In the genomic region with DNA sequence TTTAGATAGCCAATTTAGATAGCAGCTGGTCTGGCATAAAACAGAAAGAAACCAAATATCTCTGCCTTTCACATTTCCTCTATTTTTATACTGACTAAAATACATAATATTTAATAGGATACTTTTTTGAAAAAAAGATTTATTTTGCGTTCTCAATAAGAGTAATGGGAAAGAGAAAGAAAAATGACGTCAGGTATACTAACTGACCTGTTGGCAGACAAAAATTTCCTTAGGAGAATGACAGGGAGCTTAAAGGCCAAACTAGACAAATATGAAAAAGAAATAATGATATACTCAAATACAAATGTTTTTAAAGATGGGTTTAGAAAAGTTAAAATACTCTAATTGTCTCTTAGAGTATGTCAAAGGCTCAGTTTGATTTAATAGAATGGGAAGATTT, we compare ENCODE assay signal across 39 cellular contexts.
"Had no signal": no experiment of that assay in that cellular context is flagged by ENCODE, and none has a peak within 500 bp of the region (broad histone marks: within the 10 kb centered on the region; RNA-seq: fewer than 3 reads in every experiment).

No MANE protein-coding gene starts in this region.

- H3K36me3 Mint-ChIP-seq: activated naive CD4-positive, alpha-beta T cell treated with anti-CD3 and anti-CD28 coated beads, Interleukin-2, amount 10 ng/mL, durations not matched to agents 7 days and 5 days; activated naive CD4-positive, alpha-beta T cell treated with anti-CD3 and anti-CD28 coated beads, Interleukin-2, amount 50 U/mL, for 24 hours; activated naive CD4-positive, alpha-beta T cell treated with anti-CD3 and anti-CD28 coated beads, Interleukin-2, amount 50 U/mL, for 72 hours; activated naive CD8-positive, alpha-beta T cell; activated naive CD8-positive, alpha-beta T cell treated with anti-CD3 and anti-CD28 coated beads for 36 hours; activated naive CD8-positive, alpha-beta T cell treated with anti-CD3 and anti-CD28 coated beads, Interleukin-2, amount 10 ng/mL, durations not matched to agents 7 days and 5 days; brain had no signal

- DNase-seq: activated effector memory CD4-positive, alpha-beta T cell treated with anti-CD3 and anti-CD28 coated beads, Interleukin-2, amount 50 U/mL, for 16 hours; activated effector memory CD4-positive, alpha-beta T cell treated with Interleukin-2 at 50 U/mL for 16 hours; activated gamma-delta T cell; activated gamma-delta T cell treated with Interleukin-2 at 50 U/mL for 16 hours; activated naive CD4-positive, alpha-beta T cell; activated naive CD4-positive, alpha-beta T cell treated with anti-CD3 and anti-CD28 coated beads for 36 hours; activated naive CD4-positive, alpha-beta T cell treated with anti-CD3 and anti-CD28 coated beads, Interleukin-2, amount 10 ng/mL, durations not matched to agents 7 days and 5 days; activated naive CD4-positive, alpha-beta T cell treated with anti-CD3 and anti-CD28 coated beads, Interleukin-2, amount 50 U/mL, for 16 hours; activated naive CD4-positive, alpha-beta T cell treated with Interleukin-2 at 50 U/mL for 16 hours; activated naive CD8-positive, alpha-beta T cell treated with anti-CD3 and anti-CD28 coated beads for 36 hours; activated naive CD8-positive, alpha-beta T cell treated with anti-CD3 and anti-CD28 coated beads, Interleukin-2, amount 10 ng/mL, durations not matched to agents 7 days and 5 days; activated naive CD8-positive, alpha-beta T cell treated with anti-CD3 and anti-CD28 coated beads, Interleukin-2, amount 50 U/mL, for 24 hours; activated T-cell treated with anti-CD3 and anti-CD28 coated beads, Interleukin-2, amount 50 U/mL, for 24 hours; activated T-cell treated with anti-CD3 and anti-CD28 coated beads, Interleukin-2, amount 50 U/mL, for 4 hours; activated T-cell treated with anti-CD3 and anti-CD28 coated beads, Interleukin-2, amount 50 U/mL, for 48 hours; activated T-cell treated with anti-CD3 and anti-CD28 coated beads, Interleukin-2, amount 50 U/mL, for 72 hours; adrenal gland; amniotic stem cell; amygdala; anterior cingulate cortex; aorta; body of pancreas; brain microvascular endothelial cell; caudate nucleus; central memory CD4-positive, alpha-beta T cell; cerebellar nuclear complex had no signal

- H3K9me3 ChIP-seq: adrenal gland, ascending aorta, body of pancreas, breast epithelium had no signal

- H3K4me1 Mint-ChIP-seq: activated naive CD4-positive, alpha-beta T cell treated with anti-CD3 and anti-CD28 coated beads, Interleukin-2, amount 10 ng/mL, durations not matched to agents 7 days and 5 days; activated naive CD4-positive, alpha-beta T cell treated with anti-CD3 and anti-CD28 coated beads, Interleukin-2, amount 50 U/mL, for 24 hours; activated naive CD8-positive, alpha-beta T cell treated with anti-CD3 and anti-CD28 coated beads for 36 hours; activated naive CD8-positive, alpha-beta T cell treated with anti-CD3 and anti-CD28 coated beads, Interleukin-2, amount 10 ng/mL, durations not matched to agents 7 days and 5 days; activated naive CD8-positive, alpha-beta T cell treated with anti-CD3 and anti-CD28 coated beads, Interleukin-2, amount 50 U/mL, for 24 hours; activated T-helper 17 cell treated with anti-CD3 and anti-CD28 coated beads, Interleukin-2, amount 50 U/mL, for 72 hours; brain; central memory CD8-positive, alpha-beta T cell had no signal

- H3K4me3 ChIP-seq: adrenal gland, ascending aorta, body of pancreas, breast epithelium, cardiac muscle cell had no signal

- H3K27ac ChIP-seq: adrenal gland, ascending aorta, body of pancreas, brain microvascular endothelial cell, breast epithelium, cardiac muscle cell had no signal

- ATAC-seq: activated naive CD4-positive, alpha-beta T cell treated with anti-CD3 and anti-CD28 coated beads, Interleukin-2, amount 50 U/mL, for 72 hours; activated naive CD8-positive, alpha-beta T cell treated with anti-CD3 and anti-CD28 coated beads, Interleukin-2, amount 50 U/mL, for 24 hours; activated T-cell treated with anti-CD3 and anti-CD28 coated beads, Interleukin-2, amount 50 U/mL, for 4 hours; activated T-cell treated with anti-CD3 and anti-CD28 coated beads, Interleukin-2, amount 50 U/mL, for 72 hours; activated T-helper 17 cell treated with anti-CD3 and anti-CD28 coated beads, Interleukin-2, amount 50 U/mL, for 72 hours; body of pancreas had no signal

- H3K27ac Mint-ChIP-seq: activated naive CD4-positive, alpha-beta T cell treated with anti-CD3 and anti-CD28 coated beads for 36 hours; activated naive CD4-positive, alpha-beta T cell treated with anti-CD3 and anti-CD28 coated beads, Interleukin-2, amount 10 ng/mL, durations not matched to agents 7 days and 5 days; activated naive CD4-positive, alpha-beta T cell treated with anti-CD3 and anti-CD28 coated beads, Interleukin-2, amount 50 U/mL, for 24 hours; activated naive CD4-positive, alpha-beta T cell treated with anti-CD3 and anti-CD28 coated beads, Interleukin-2, amount 50 U/mL, for 72 hours; activated naive CD8-positive, alpha-beta T cell; activated naive CD8-positive, alpha-beta T cell treated with anti-CD3 and anti-CD28 coated beads for 36 hours; activated naive CD8-positive, alpha-beta T cell treated with anti-CD3 and anti-CD28 coated beads, Interleukin-2, amount 10 ng/mL, durations not matched to agents 7 days and 5 days; activated naive CD8-positive, alpha-beta T cell treated with anti-CD3 and anti-CD28 coated beads, Interleukin-2, amount 50 U/mL, for 24 hours; activated T-cell treated with anti-CD3 and anti-CD28 coated beads, Interleukin-2, amount 50 U/mL, for 24 hours; activated T-cell treated with anti-CD3 and anti-CD28 coated beads, Interleukin-2, amount 50 U/mL, for 72 hours; activated T-helper 1 cell treated with anti-CD3 and anti-CD28 coated beads, Interleukin-12 subunit alpha, Interleukin-12 subunit beta, Interleukin-2, Interleukin-4 antibody, amounts not matched to agents 30 ng/mL and 10 ng/mL and 1 ng/mL, durations not matched to agents 14 hours and 24 hours and 36 hours; activated T-helper 17 cell treated with anti-CD3 and anti-CD28 coated beads, Interleukin-2, amount 50 U/mL, for 72 hours; activated T-helper 2 cell treated with anti-CD3 and anti-CD28 coated beads, Interferon-gamma antibody, Interleukin-2, Interleukin-4, amounts not matched to agents 10 μg/mL and 5 μg/mL and 100 μg/mL, durations not matched to agents 14 hours and 24 hours and 36 hours; brain had no signal

- H3K4me3 Mint-ChIP-seq: activated naive CD4-positive, alpha-beta T cell treated with anti-CD3 and anti-CD28 coated beads for 36 hours; activated naive CD4-positive, alpha-beta T cell treated with anti-CD3 and anti-CD28 coated beads, Interleukin-2, amount 10 ng/mL, durations not matched to agents 7 days and 5 days; activated naive CD4-positive, alpha-beta T cell treated with anti-CD3 and anti-CD28 coated beads, Interleukin-2, amount 50 U/mL, for 24 hours; activated naive CD8-positive, alpha-beta T cell; activated naive CD8-positive, alpha-beta T cell treated with anti-CD3 and anti-CD28 coated beads for 36 hours; activated naive CD8-positive, alpha-beta T cell treated with anti-CD3 and anti-CD28 coated beads, Interleukin-2, amount 10 ng/mL, durations not matched to agents 7 days and 5 days; activated naive CD8-positive, alpha-beta T cell treated with anti-CD3 and anti-CD28 coated beads, Interleukin-2, amount 50 U/mL, for 24 hours; activated T-cell treated with anti-CD3 and anti-CD28 coated beads, Interleukin-2, amount 50 U/mL, for 24 hours; activated T-cell treated with anti-CD3 and anti-CD28 coated beads, Interleukin-2, amount 50 U/mL, for 4 hours; activated T-cell treated with anti-CD3 and anti-CD28 coated beads, Interleukin-2, amount 50 U/mL, for 72 hours; activated T-helper 1 cell treated with anti-CD3 and anti-CD28 coated beads, Interleukin-12 subunit alpha, Interleukin-12 subunit beta, Interleukin-2, Interleukin-4 antibody, amounts not matched to agents 30 ng/mL and 10 ng/mL and 1 ng/mL, durations not matched to agents 14 hours and 24 hours and 36 hours; activated T-helper 17 cell treated with anti-CD3 and anti-CD28 coated beads, Interleukin-2, amount 50 U/mL, for 72 hours; brain; central memory CD8-positive, alpha-beta T cell had no signal

- H3K4me1 ChIP-seq: adrenal gland, ascending aorta, body of pancreas, breast epithelium had no signal

- H3K36me3 ChIP-seq: adrenal gland, ascending aorta, brain microvascular endothelial cell, breast epithelium, cardiac muscle cell had no signal

- H3K27me3 ChIP-seq: adrenal gland, ascending aorta, body of pancreas, brain microvascular endothelial cell, breast epithelium, cardiac muscle cell had no signal

- FAIRE-seq: astrocyte, bronchial epithelial cell had no signal

- H3K27me3 Mint-ChIP-seq: activated naive CD4-positive, alpha-beta T cell treated with anti-CD3 and anti-CD28 coated beads, Interleukin-2, amount 10 ng/mL, durations not matched to agents 7 days and 5 days; activated naive CD4-positive, alpha-beta T cell treated with anti-CD3 and anti-CD28 coated beads, Interleukin-2, amount 50 U/mL, for 24 hours; activated naive CD8-positive, alpha-beta T cell; activated naive CD8-positive, alpha-beta T cell treated with anti-CD3 and anti-CD28 coated beads for 36 hours; activated naive CD8-positive, alpha-beta T cell treated with anti-CD3 and anti-CD28 coated beads, Interleukin-2, amount 10 ng/mL, durations not matched to agents 7 days and 5 days; activated naive CD8-positive, alpha-beta T cell treated with anti-CD3 and anti-CD28 coated beads, Interleukin-2, amount 50 U/mL, for 24 hours; activated T-cell treated with anti-CD3 and anti-CD28 coated beads, Interleukin-2, amount 50 U/mL, for 24 hours; activated T-helper 17 cell treated with anti-CD3 and anti-CD28 coated beads, Interleukin-2, amount 50 U/mL, for 72 hours; central memory CD8-positive, alpha-beta T cell had no signal
